Comparison of ENCODE assay signal across 20 cellular contexts in genomic region chr1:198610362-198610761, GRCh38. TPM values are rescaled to one million over a fixed set of nuclear protein-coding genes. Genes with fewer than 3 reads are reported as not detected.
A peak's percentile ranks its signal among the peaks of the same experiment; 100 is the strongest.
DNase-seq lines count a peak whose midpoint lies in the region; ATAC-seq and TF ChIP-seq lines count a peak whose summit lies in the region.
"Had no signal": no experiment of that assay in that cellular context is flagged by ENCODE, and none has a peak within 500 bp of the region (broad histone marks: within the 10 kb centered on the region; RNA-seq: fewer than 3 reads in every experiment).

No MANE protein-coding gene starts in this region.

- no peak overlapping the region for H2AFZ ChIP-seq in GM23338

- H3F3A ChIP-seq in GM23338 (replicated peaks; ENCODE audit: low read depth): no peaks in the 10 kb centered on the region

- H3K36me3 Mint-ChIP-seq in CD4-positive, alpha-beta T cell (ENCODE audit: low read depth): no peaks in the 10 kb centered on the region
- H3K36me3 Mint-ChIP-seq in activated CD4-positive, alpha-beta memory T cell treated with anti-CD3 and anti-CD28 coated beads, Interleukin-2, amount 10 ng/mL, durations not matched to agents 7 days and 5 days (ENCODE audit: low read depth): peaks cover 10% of the 10 kb centered on the region
- H3K36me3 Mint-ChIP-seq in GM23338 (ENCODE audit: low read depth): no peaks in the 10 kb centered on the region
- H3K36me3 Mint-ChIP-seq: mesothelial cell of epicardium had no signal

- peaks cover 76% of the 10 kb centered on the region for H3K4me1 Mint-ChIP-seq in CD4-positive, alpha-beta T cell (ENCODE audit: low read depth)
- H3K4me1 Mint-ChIP-seq in activated CD4-positive, alpha-beta memory T cell treated with anti-CD3 and anti-CD28 coated beads, Interleukin-2, amount 10 ng/mL, durations not matched to agents 7 days and 5 days: peaks cover 55% of the 10 kb centered on the region
- H3K4me1 Mint-ChIP-seq in GM23338: peaks cover 8% of the 10 kb centered on the region

- H4K20me1 ChIP-seq in GM23338 (replicated peaks; ENCODE audit: insufficient read depth): no peaks in the 10 kb centered on the region

- no peak for ATAC-seq in CD4-positive, alpha-beta T cell (ENCODE audit: poor library complexity)
- no peak for ATAC-seq in GM19467 (IDR thresholded peaks at IDR 0.05; ENCODE audit: unreplicated experiment)
- no peak for ATAC-seq in GM23338

- CTCF ChIA-PET in CD4-positive, alpha-beta T cell (lab: Charles Lee): interaction anchor here (0.9 to 1.6 kb wide), 3 partner anchors 9 to 35 kb away, joined by 3 to 5 read pairs (median 4); no protein-coding TSS in a partner anchor
- CTCF ChIA-PET in activated CD4-positive, alpha-beta memory T cell treated with anti-CD3 and anti-CD28 coated beads, Interleukin-2, amount 10 ng/mL, durations not matched to agents 7 days and 5 days (lab: Charles Lee): interaction anchor here (0.6 to 2.8 kb wide), 7 partner anchors 10 to 1210 kb away, joined by 3 to 17 read pairs (median 4); no protein-coding TSS in a partner anchor

- H3K4me3 Mint-ChIP-seq in CD4-positive, alpha-beta T cell: peak overlapping the region; percentile 67
- peak overlapping the region; percentile 53 for H3K4me3 Mint-ChIP-seq in activated CD4-positive, alpha-beta memory T cell treated with anti-CD3 and anti-CD28 coated beads, Interleukin-2, amount 10 ng/mL, durations not matched to agents 7 days and 5 days
- no peak overlapping the region for H3K4me3 Mint-ChIP-seq in GM23338
- H3K4me3 Mint-ChIP-seq: mesothelial cell of epicardium had no signal

- TF ChIP-seq CTCF in CD4-positive, alpha-beta T cell (IDR thresholded peaks at IDR 0.05): no peak
- TF ChIP-seq CTCF in GM23338 (conservative IDR thresholded peaks at IDR 0.05; ENCODE audit: low read depth in 2 of 2): no peak

- H3K4me2 ChIP-seq in GM23338: no peak overlapping the region

- no peaks in the 10 kb centered on the region for H3K27me3 Mint-ChIP-seq in CD4-positive, alpha-beta T cell
- no peaks in the 10 kb centered on the region for H3K27me3 Mint-ChIP-seq in activated CD4-positive, alpha-beta memory T cell treated with anti-CD3 and anti-CD28 coated beads, Interleukin-2, amount 10 ng/mL, durations not matched to agents 7 days and 5 days
- no peaks in the 10 kb centered on the region for H3K27me3 Mint-ChIP-seq in GM23338 (ENCODE audit: insufficient read depth, low read depth, poor library complexity)

- H3K9me3 ChIP-seq in CD4-positive, alpha-beta T cell (ENCODE audit: control insufficient read depth, low read length): no peaks in the 10 kb centered on the region
- H3K9me3 ChIP-seq: adrenal gland, SJSA1, thyroid gland had no signal

- no peaks in the 10 kb centered on the region for H3K36me3 ChIP-seq in GM23338 (ENCODE audit: insufficient read depth)
- H3K36me3 ChIP-seq: adrenal gland, SJSA1, thyroid gland had no signal

- peaks cover 2% of the 10 kb centered on the region for H3K9me3 Mint-ChIP-seq in CD4-positive, alpha-beta T cell
- no peaks in the 10 kb centered on the region for H3K9me3 Mint-ChIP-seq in activated CD4-positive, alpha-beta memory T cell treated with anti-CD3 and anti-CD28 coated beads, Interleukin-2, amount 10 ng/mL, durations not matched to agents 7 days and 5 days
- no peaks in the 10 kb centered on the region for H3K9me3 Mint-ChIP-seq in GM23338
- H3K9me3 Mint-ChIP-seq: mesothelial cell of epicardium had no signal

- no peaks in the 10 kb centered on the region for H3K79me2 ChIP-seq in GM23338 (replicated peaks; ENCODE audit: insufficient read depth)

- peak overlapping the region; percentile 98 for H3K27ac Mint-ChIP-seq in CD4-positive, alpha-beta T cell
- H3K27ac Mint-ChIP-seq in activated CD4-positive, alpha-beta memory T cell treated with anti-CD3 and anti-CD28 coated beads, Interleukin-2, amount 10 ng/mL, durations not matched to agents 7 days and 5 days: peak overlapping the region; percentile 93
- H3K27ac Mint-ChIP-seq in GM23338: no peak overlapping the region
- H3K27ac Mint-ChIP-seq: mesothelial cell of epicardium had no signal

- intact Hi-C loops in CD4-positive, alpha-beta T cell (cut with DNase I, micrococcal nuclease): no loop called here

- DNase-seq in CD4-positive, alpha-beta T cell: no peak
- DNase-seq in GM03348 (ENCODE audit: low spot score): peak; percentile 11
- DNase-seq in activated CD4-positive, alpha-beta memory T cell treated with anti-CD3 and anti-CD28 coated beads, Interleukin-2, amount 10 ng/mL, durations not matched to agents 7 days and 5 days: no peak
- DNase-seq in fibroblast of gingiva (ENCODE audit: low read depth): peak; percentile 10
- DNase-seq in GM23338 (ENCODE audit: low spot score): no peak
- DNase-seq in NCI-H128 (lab: John Stamatoyannopoulos, UW; ENCODE audit: unreplicated experiment): no peak
- DNase-seq: activated CD8-positive, alpha-beta memory T cell treated with anti-CD3 and anti-CD28 coated beads for 24 hours; adrenal gland; caudate nucleus; DMS153; effector CD4-positive, alpha-beta T cell; NCI-H1694; NCI-H446; nucleus accumbens; stimulated activated CD4-positive, alpha-beta T cell treated with anti-CD3 and anti-CD28 coated beads, Interleukin-4, amount 100 ng/mL, for 24 hours; thyroid gland had no signal

- H3K4me1 ChIP-seq in GM23338 (ENCODE audit: insufficient read depth): peaks cover 6% of the 10 kb centered on the region
- H3K4me1 ChIP-seq: adrenal gland, SJSA1, thyroid gland had no signal

- H3K27ac ChIP-seq in CD4-positive, alpha-beta T cell (ENCODE audit: low read depth, low read length): peak overlapping the region; percentile 71
- no peak overlapping the region for H3K27ac ChIP-seq in GM23338 (ENCODE audit: low read depth)
- H3K27ac ChIP-seq: adrenal gland, SJSA1, thyroid gland had no signal

- no peaks in the 10 kb centered on the region for H3K27me3 ChIP-seq in CD4-positive, alpha-beta T cell (ENCODE audit: control insufficient read depth, insufficient read depth, low read length)
- H3K27me3 ChIP-seq in GM23338 (ENCODE audit: insufficient read depth): no peaks in the 10 kb centered on the region
- H3K27me3 ChIP-seq: adrenal gland, SJSA1, thyroid gland had no signal

- no peak overlapping the region for H3K4me3 ChIP-seq in GM23338
- H3K4me3 ChIP-seq: adrenal gland, SJSA1, thyroid gland had no signal

- no peaks in the 10 kb centered on the region; the same call in 1 of the 2 replicates for H3K9me2 ChIP-seq in GM23338 (ENCODE audit: insufficient read depth)

- POLR2A ChIA-PET in CD4-positive, alpha-beta T cell (lab: Charles Lee): interaction anchor here (0.7 to 6.9 kb wide), 15 partner anchors 11 to 94 kb away, joined by 3 to 121 read pairs (median 5); partner anchors contain the start of gene PTPRC
- POLR2A ChIA-PET in activated CD4-positive, alpha-beta memory T cell treated with anti-CD3 and anti-CD28 coated beads, Interleukin-2, amount 10 ng/mL, durations not matched to agents 7 days and 5 days (lab: Charles Lee): interaction anchor here (0.6 to 7.3 kb wide), 20 partner anchors 9 to 423 kb away, joined by 3 to 146 read pairs (median 6); partner anchors contain the start of gene PTPRC

TF ChIP-seq in GM23338, 12 proteins besides CTCF, POLR2A, EP300 and RAD21 (continues in another document):
- TF ChIP-seq POLR2AphosphoS5 (IDR thresholded peaks at IDR 0.05; ENCODE audit: low read depth) (no peak), ETS1 (IDR thresholded peaks at IDR 0.05) (no peak), ZNF331 (CRISPR knock-in tag; IDR thresholded peaks at IDR 0.05; ENCODE audit: low read depth) (no peak)

RNA-seq across cellular contexts. Expression of gene PTPRC, which starts 28.5 kb away (rescaled TPM):
- 100 to 1,000 TPM; 661 to 698 TPM for total RNA-seq in CD4-positive, alpha-beta T cell
- 100 to 1,000 TPM; 724 to 731 TPM for total RNA-seq in activated CD4-positive, alpha-beta memory T cell treated with anti-CD3 and anti-CD28 coated beads, Interleukin-2, amount 10 ng/mL, durations not matched to agents 7 days and 5 days
- 0.10 TPM in 1 of 2 replicates, not detected in the other for total RNA-seq in GM23338 (2014; rRNA removed; shearing (Covaris generic))
- 0.43 and 0.52 TPM in 2 replicates for polyA plus RNA-seq in GM23338 (2016; fragmentation: Nextera tagmentation; extraction: Ambion mirVana)
- total RNA-seq: MCF 10A, mesothelial cell of epicardium, SJSA1 had no signal

Comparison
In these comparisons a context has a peak if more than half of its experiments do, and no peak if none do; other contexts are left out.
1. DNase-seq: peak in GM03348 (single experiment) and fibroblast of gingiva (single experiment); none in CD4-positive, alpha-beta T cell (0 of 10), activated CD4-positive, alpha-beta memory T cell treated with anti-CD3 and anti-CD28 coated beads, Interleukin-2, amount 10 ng/mL, durations not matched to agents 7 days and 5 days (single experiment), GM23338 (single experiment) and NCI-H128 (single experiment).
2. RNA of gene PTPRC, which starts 28.5 kb away (total RNA-seq): 724 to 731 TPM in activated CD4-positive, alpha-beta memory T cell treated with anti-CD3 and anti-CD28 coated beads, Interleukin-2, amount 10 ng/mL, durations not matched to agents 7 days and 5 days and 661 to 698 TPM in CD4-positive, alpha-beta T cell; 0.10 TPM in GM23338; every median in the first group is over 100 times any median in the second.